In genomic region chr3:145906755-145907154, GRCh38 we compare ENCODE assay signal across 15 cellular contexts.
"Had no signal": no experiment of that assay in that cellular context is flagged by ENCODE, and none has a peak within 500 bp of the region (broad histone marks: within the 10 kb centered on the region; RNA-seq: fewer than 3 reads in every experiment).

No MANE protein-coding gene starts in this region.

- H3K36me3 ChIP-seq: esophagus muscularis mucosa, gastroesophageal sphincter had no signal

- DNase-seq: cortex of kidney; dorsolateral prefrontal cortex; effector CD8-positive, alpha-beta T cell; kidney; left colon; mammary epithelial cell; mucosa of descending colon; naive thymus-derived CD8-positive, alpha-beta T cell; stimulated activated CD4-positive, alpha-beta T cell treated with anti-CD3 and anti-CD28 coated beads, Interleukin-2, amount 100 ng/mL, for 48 hours; stimulated activated naive CD4-positive, alpha-beta T cell treated with Interleukin-2 at 50 U/mL for 16 hours had no signal

- H3K27ac ChIP-seq: dorsolateral prefrontal cortex, epithelial cell of prostate, esophagus muscularis mucosa, gastroesophageal sphincter had no signal

- H3K4me3 ChIP-seq: dorsolateral prefrontal cortex, esophagus muscularis mucosa, gastroesophageal sphincter, mucosa of descending colon, smooth muscle cell had no signal

- ATAC-seq: gastroesophageal sphincter; left colon; mucosa of descending colon; naive thymus-derived CD8-positive, alpha-beta T cell had no signal

- H3K4me2 ChIP-seq: smooth muscle cell had no signal

- H3K4me1 ChIP-seq: esophagus muscularis mucosa, gastroesophageal sphincter had no signal

- H3K27me3 ChIP-seq: dorsolateral prefrontal cortex, esophagus muscularis mucosa, gastroesophageal sphincter had no signal

- H3K9me3 ChIP-seq: esophagus muscularis mucosa, gastroesophageal sphincter, mucosa of descending colon had no signal

- FAIRE-seq: urothelium cell line had no signal
